In the genomic region with DNA sequence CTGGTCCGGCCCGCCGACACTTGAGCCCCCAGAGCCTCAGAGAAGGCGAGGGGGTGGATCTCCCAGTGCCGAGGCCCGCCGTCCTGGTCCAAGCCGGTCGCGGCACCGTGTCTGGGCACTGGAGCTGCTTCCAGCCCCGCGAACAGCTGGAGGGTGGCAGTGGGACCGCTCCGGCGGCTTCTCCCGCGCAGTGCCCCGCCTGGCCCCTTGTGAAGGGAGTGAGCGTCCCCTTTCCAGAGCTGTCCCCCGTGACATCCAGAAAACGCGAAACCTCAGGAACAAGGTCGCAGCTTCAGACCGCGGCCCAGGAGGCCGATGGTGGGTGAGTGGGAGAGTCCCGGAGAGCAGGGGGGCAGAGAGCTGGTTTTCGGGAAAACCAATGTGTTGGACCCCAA, we compare ENCODE assay signal across 9 cellular contexts. TPM values are rescaled to one million over a fixed set of nuclear protein-coding genes. Genes with fewer than 3 reads are reported as not detected.
A peak's percentile ranks its signal among the peaks of the same experiment; 100 is the strongest.
DNase-seq lines count a peak whose midpoint lies in the region; ATAC-seq and TF ChIP-seq lines count a peak whose summit lies in the region.
"Had no signal": no experiment of that assay in that cellular context is flagged by ENCODE, and none has a peak within 500 bp of the region (broad histone marks: within the 10 kb centered on the region; RNA-seq: fewer than 3 reads in every experiment).

No MANE protein-coding gene starts in this region.

- H3K36me3 Mint-ChIP-seq in chondrocyte (ENCODE audit: low read depth) = no peaks in the 10 kb centered on the region

- H3F3A ChIP-seq in neural cell (ENCODE audit: insufficient read depth, low read length, poor library complexity, severe bottlenecking) = no peaks in the 10 kb centered on the region

- no peak overlapping the region for H3K27ac Mint-ChIP-seq in chondrocyte (ENCODE audit: unreplicated experiment)

- no peak overlapping the region for H2AFZ ChIP-seq in neural cell (ENCODE audit: low read depth, low read length)

- DNase-seq in GM13976 (ENCODE audit: low spot score) (peak; percentile 55), chondrocyte (ENCODE audit: low spot score) (peak; percentile 87), midbrain (lab: John Stamatoyannopoulos, UW) (no peak), NOMO-1 treated with dmso at 0.1 percent for 144 hours (lab: John Stamatoyannopoulos, UW; ENCODE audit: unreplicated experiment) (no peak), foreskin keratinocyte (no peak)

- H3K9me2 ChIP-seq in neural cell (ENCODE audit: insufficient read depth, low read length) = no peaks in the 10 kb centered on the region

- no peaks in the 10 kb centered on the region for H3K9me3 Mint-ChIP-seq in chondrocyte (ENCODE audit: low read depth)

- H3K4me3 Mint-ChIP-seq in chondrocyte (ENCODE audit: unreplicated experiment) = peak overlapping the region; percentile 40

- no peak for TF ChIP-seq RAD21 in neural cell (conservative IDR thresholded peaks at IDR 0.05)

- TF ChIP-seq CTCF in GM13976 (IDR thresholded peaks at IDR 0.05; ENCODE audit: borderline replicate concordance, control extremely low read depth, extremely low read depth, insufficient read depth, missing control alignments) (no peak), chondrocyte (IDR thresholded peaks at IDR 0.05) (no peak), neural cell (IDR thresholded peaks at IDR 0.05; ENCODE audit: poor library complexity, severe bottlenecking) (no peak), foreskin keratinocyte (conservative IDR thresholded peaks at IDR 0.05) (no peak)

- no peak overlapping the region for H3K4me2 ChIP-seq in neural cell (ENCODE audit: low read length)

- no peaks in the 10 kb centered on the region for H4K20me1 ChIP-seq in neural cell (ENCODE audit: insufficient read depth)

- peaks cover 14% of the 10 kb centered on the region for H3K79me2 ChIP-seq in neural cell (replicated peaks; ENCODE audit: insufficient read depth, low read length)

- H3K4me1 ChIP-seq in foreskin keratinocyte = no peaks in the 10 kb centered on the region

- no peaks in the 10 kb centered on the region for H3K36me3 ChIP-seq in neural cell (ENCODE audit: insufficient read depth, low read length)

- no peak overlapping the region for H3K9ac ChIP-seq in neural cell (ENCODE audit: low read length)

- H3K9me3 ChIP-seq in neural cell (ENCODE audit: low read length) = no peaks in the 10 kb centered on the region

- H3K4me3 ChIP-seq in neural cell (ENCODE audit: low read length) = peak overlapping the region; percentile 67

- no peak overlapping the region for H3K27ac ChIP-seq in neural cell (ENCODE audit: low read length)
- H3K27ac ChIP-seq in foreskin keratinocyte = no peak overlapping the region

- peaks cover 69% of the 10 kb centered on the region for H3K27me3 Mint-ChIP-seq in chondrocyte (ENCODE audit: low read depth)

- ATAC-seq in HG03066 (IDR thresholded peaks at IDR 0.05; ENCODE audit: low read depth, unreplicated experiment) (peak; percentile 7), esophagus mucosa (no peak), foreskin keratinocyte (no peak)

- no peak for TF ChIP-seq EP300 in neural cell (conservative IDR thresholded peaks at IDR 0.05; ENCODE audit: poor library complexity, severe bottlenecking)

- H3K4me1 Mint-ChIP-seq in chondrocyte (ENCODE audit: low read depth) = peaks cover 19% of the 10 kb centered on the region

- in situ Hi-C loops in GM13976 (cut with MboI; ENCODE audit: low sequenced_read_pairs, unreplicated experiment) = no loop called here

- H3K27me3 ChIP-seq in neural cell (ENCODE audit: insufficient read depth, low read depth, low read length) (peaks cover 96% of the 10 kb centered on the region), foreskin keratinocyte (peaks cover 100% of the 10 kb centered on the region)

TF ChIP-seq in neural cell, 6 proteins besides CTCF, POLR2A, EP300 and RAD21:
- no peak for TF ChIP-seq REST (IDR thresholded peaks at IDR 0.05; ENCODE audit: borderline replicate concordance)
- TF ChIP-seq POLR2AphosphoS5 (IDR thresholded peaks at IDR 0.05) = no peak
- no peak for TF ChIP-seq EZH2 (IDR thresholded peaks at IDR 0.05; ENCODE audit: borderline replicate concordance, insufficient read depth, low read length, poor library complexity, severe bottlenecking)
- no peak for TF ChIP-seq TAF1 (IDR thresholded peaks at IDR 0.05; ENCODE audit: low read depth)
- no peak for TF ChIP-seq SMC3 (conservative IDR thresholded peaks at IDR 0.05; ENCODE audit: poor library complexity)
- TF ChIP-seq MXI1 (conservative IDR thresholded peaks at IDR 0.05; ENCODE audit: poor library complexity, severe bottlenecking) = no peak

RNA-seq across cellular contexts. Expression of gene EMX1, which starts 0.6 kb away (rescaled TPM):
- total RNA-seq in chondrocyte (not detected in 3 replicates), esophagus mucosa (not detected), foreskin keratinocyte (not detected in 2 replicates)
- polyA plus RNA-seq in neural cell (0.33 and 0.70 TPM in 2 replicates), foreskin keratinocyte (not detected in 2 replicates)
- polyA minus RNA-seq in neural cell = not detected in 2 replicates
- total RNA-seq: glomerular endothelial cell had no signal

RNA-seq across cellular contexts. Expression of gene SPR, which starts 29.5 kb away (rescaled TPM):
- total RNA-seq in chondrocyte = 8.9 to 13.5 TPM (median 12.8 TPM) in 3 replicates
- polyA plus RNA-seq in neural cell = 0.98 and 1.8 TPM in 2 replicates
- 0.49 and 0.81 TPM in 2 replicates for polyA minus RNA-seq in neural cell
- total RNA-seq in esophagus mucosa = 16.1 TPM
- total RNA-seq in foreskin keratinocyte = 28.2 and 29.0 TPM in 2 replicates
- polyA plus RNA-seq in foreskin keratinocyte = 34.4 and 36.1 TPM in 2 replicates

Comparison
In these comparisons a context has a peak if more than half of its experiments do, and no peak if none do; other contexts are left out.
1. DNase-seq: peak in GM13976 (single experiment) and chondrocyte (single experiment); none in midbrain (single experiment), NOMO-1 treated with dmso at 0.1 percent for 144 hours (single experiment) and foreskin keratinocyte (0 of 2).